ENCODE assay signal across 8 cellular contexts in the genomic region with DNA sequence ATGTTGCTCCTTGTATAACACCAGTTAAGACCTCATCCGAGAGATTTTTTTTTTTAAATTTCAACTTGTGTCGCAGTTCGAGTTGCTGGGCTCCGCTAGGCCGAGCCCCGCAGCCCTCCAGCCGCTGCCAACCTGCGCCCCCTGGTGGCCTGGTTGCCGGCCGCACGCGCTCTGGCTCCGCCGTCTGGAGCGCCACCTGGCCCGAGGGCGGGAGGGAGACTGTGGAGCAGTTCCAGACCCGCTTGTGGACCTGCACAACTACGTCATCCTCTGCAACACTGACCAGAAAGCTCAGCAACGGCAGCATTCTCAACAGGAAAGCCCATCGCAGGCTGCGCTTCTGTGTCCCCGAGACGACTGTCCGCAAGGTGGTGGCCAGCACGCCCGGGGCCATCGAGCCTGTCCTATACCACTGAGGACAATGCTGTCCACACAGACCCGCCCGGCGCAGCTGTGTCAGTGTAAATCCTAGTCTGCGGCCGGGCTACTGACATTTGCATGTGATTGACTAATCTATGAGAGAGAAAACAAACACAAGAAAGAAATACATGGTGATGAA. TPM values are rescaled to one million over a fixed set of nuclear protein-coding genes. Genes with fewer than 3 reads are reported as not detected.
DNase-seq lines count a peak whose midpoint lies in the region; ATAC-seq, FAIRE-seq and TF ChIP-seq lines count a peak whose summit lies in the region.

No MANE protein-coding gene starts in this region.

- no peaks in the 10 kb centered on the region for H3K9me3 ChIP-seq in iPS-20b (ENCODE audit: insufficient read depth, low read depth, low read length)
- H3K9me3 ChIP-seq in small intestine (ENCODE audit: control insufficient read depth, low read depth), result no peaks in the 10 kb centered on the region

- peak overlapping the region; percentile 48; the same call in 1 of the 2 replicates for H3K27ac ChIP-seq in VCaP
- H3K27ac ChIP-seq in iPS-20b (ENCODE audit: low read length), result no peak overlapping the region
- H3K27ac ChIP-seq in small intestine (ENCODE audit: low read depth in 1 of 2, low read length in 1 of 2), result no peak overlapping the region

- peak overlapping the region; percentile 70 for H3K4me3 ChIP-seq in iPS-20b (ENCODE audit: low read length)
- H3K4me3 ChIP-seq in small intestine (ENCODE audit: low read depth in 1 of 2, low read length in 2 of 2), result peak overlapping the region in 1 of 2 donors; percentile 47

- 2 to 4% (median 3%) methylated on average over 33 of the region's 33 CpGs for WGBS in small intestine, 3 donors

- H3K4me1 ChIP-seq in iPS-20b (ENCODE audit: insufficient read depth, low read length) (no peaks in the 10 kb centered on the region), small intestine (ENCODE audit: control insufficient read depth in 2 of 2, insufficient read depth in 1 of 2, low read depth in 1 of 2, low read length in 1 of 2) (no peaks in the 10 kb centered on the region)

- H3K27me3 ChIP-seq in iPS-20b (ENCODE audit: insufficient read depth, low read length) (peaks cover 12% of the 10 kb centered on the region), small intestine (ENCODE audit: control insufficient read depth in 2 of 2, insufficient read depth in 2 of 2, low read length in 2 of 2) (no peaks in the 10 kb centered on the region)

- FAIRE-seq in small intestine (lab: Jason Lieb, UNC), result no peak

- peak; percentile 52 for DNase-seq in NCI-H1436 (lab: John Stamatoyannopoulos, UW)
- no peak for DNase-seq in NCI-H1436 treated with DMSO at 0.1 percent for 48 hours (lab: John Stamatoyannopoulos, UW)
- peak; percentile 14 for DNase-seq in NCI-H2107 treated with DMSO at 0.1 percent for 48 hours (lab: John Stamatoyannopoulos, UW; ENCODE audit: unreplicated experiment)
- DNase-seq in T47D (ENCODE audit: low read depth in 1 of 2, low spot score in 1 of 2), result peak; percentile 47 to 82
- peak; percentile 75 for DNase-seq in small intestine

- H3K9ac ChIP-seq in iPS-20b (ENCODE audit: low read depth, low read length), result peak overlapping the region; percentile 58; the same call in 1 of the 2 replicates

- in situ Hi-C loops in T47D (cut with HindIII; ENCODE audit: low pct_unique_long_range_greater_than_20kb, low sequenced_read_pairs), result no loop called here

- peak; percentile 99 for TF ChIP-seq CTCF in VCaP (conservative IDR thresholded peaks at IDR 0.05)

- peak; percentile 96 for ATAC-seq in HG02970 (IDR thresholded peaks at IDR 0.05; ENCODE audit: low FRiP score, unreplicated experiment)

- no peaks in the 10 kb centered on the region for H3K36me3 ChIP-seq in iPS-20b (ENCODE audit: insufficient read depth, low read depth, low read length)
- H3K36me3 ChIP-seq in small intestine (ENCODE audit: control insufficient read depth in 2 of 2, insufficient read depth in 2 of 2, low read length in 2 of 2), result no peaks in the 10 kb centered on the region

RNA-seq across cellular contexts. Expression of gene ARL9, which starts 39.1 kb away (rescaled TPM):
- polyA plus RNA-seq in small intestine, result 1 to 10 TPM in 1 of 3 donors, under 1 TPM in 1, not detected in 1; 0.54 to 2.1 TPM
